In the genomic region with DNA sequence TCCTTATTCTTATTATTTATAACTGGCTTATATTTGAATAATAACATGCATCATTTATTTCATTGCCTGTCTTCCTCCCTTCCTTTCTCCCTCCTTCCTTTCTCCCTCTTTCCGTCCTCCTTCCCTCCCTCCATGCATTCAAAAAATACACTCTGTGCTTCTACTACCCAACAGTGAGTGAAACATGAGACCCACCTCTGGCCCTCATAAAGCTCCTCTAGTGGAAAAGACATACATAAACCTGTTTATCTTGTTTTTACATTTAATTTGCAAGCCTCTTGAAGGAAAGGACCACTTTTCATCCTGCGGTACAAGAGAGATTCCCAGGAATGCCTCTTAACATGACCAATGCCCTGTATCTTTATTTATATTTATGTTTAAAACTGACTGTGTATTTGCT, we compare ENCODE assay signal across 17 cellular contexts. TPM values are rescaled to one million over a fixed set of nuclear protein-coding genes. Genes with fewer than 3 reads are reported as not detected.
"Had no signal": no experiment of that assay in that cellular context is flagged by ENCODE, and none has a peak within 500 bp of the region (broad histone marks: within the 10 kb centered on the region; RNA-seq: fewer than 3 reads in every experiment).

No MANE protein-coding gene starts in this region.

- H3K27me3 Mint-ChIP-seq: activated naive CD8-positive, alpha-beta T cell; memory B cell; stimulated activated naive CD8-positive, alpha-beta T cell treated with anti-CD3 and anti-CD28 coated beads, Interleukin-15, amount 100 ng/mL, for 72 hours had no signal

- H3K4me3 Mint-ChIP-seq: activated CD8-positive, alpha-beta T cell treated with anti-CD3 and anti-CD28 coated beads for 36 hours; activated naive CD8-positive, alpha-beta T cell; memory B cell; naive thymus-derived CD4-positive, alpha-beta T cell; stimulated activated naive CD8-positive, alpha-beta T cell treated with anti-CD3 and anti-CD28 coated beads, Interleukin-15, amount 100 ng/mL, for 72 hours; type B pancreatic cell had no signal

- DNase-seq: activated CD4-positive, alpha-beta T cell treated with anti-CD3 and anti-CD28 coated beads for 4 hours; activated CD8-positive, alpha-beta memory T cell treated with anti-CD3 and anti-CD28 coated beads, Interleukin-2, amount 50 U/mL, for 4 hours; activated CD8-positive, alpha-beta T cell treated with anti-CD3 and anti-CD28 coated beads for 36 hours; activated gamma-delta T cell treated with Interleukin-2 at 50 U/mL for 16 hours; activated T-cell treated with anti-CD3 and anti-CD28 coated beads, Interleukin-2, amount 50 U/mL, for 48 hours; amniotic stem cell; left ventricle myocardium superior; mucosa of descending colon; naive thymus-derived CD4-positive, alpha-beta T cell; pancreas; stimulated activated CD4-positive, alpha-beta T cell treated with anti-CD3 and anti-CD28 coated beads, Interleukin-1b, Interleukin-23, amount 100 ng/mL, for 48 hours; stimulated activated naive CD8-positive, alpha-beta T cell treated with anti-CD3 and anti-CD28 coated beads, Interleukin-15, amount 100 ng/mL, for 72 hours had no signal

- H3K9me3 Mint-ChIP-seq: activated CD8-positive, alpha-beta T cell treated with anti-CD3 and anti-CD28 coated beads for 36 hours; stimulated activated naive CD8-positive, alpha-beta T cell treated with anti-CD3 and anti-CD28 coated beads, Interleukin-15, amount 100 ng/mL, for 72 hours had no signal

- H3K4me1 Mint-ChIP-seq: stimulated activated naive CD8-positive, alpha-beta T cell treated with anti-CD3 and anti-CD28 coated beads, Interleukin-15, amount 100 ng/mL, for 72 hours had no signal

- H3K36me3 Mint-ChIP-seq: activated naive CD8-positive, alpha-beta T cell; memory B cell; type B pancreatic cell had no signal

- H3K9me3 ChIP-seq: mucosa of descending colon, pancreas had no signal

- H3K27me3 ChIP-seq: hepatocyte, pancreas had no signal

- H3K4me3 ChIP-seq: hepatocyte, mucosa of descending colon, pancreas had no signal

- H3K27ac ChIP-seq: hepatocyte, pancreas had no signal

- H3K36me3 ChIP-seq: pancreas had no signal

- H3K4me1 ChIP-seq: pancreas had no signal

- H3K27ac Mint-ChIP-seq: activated CD8-positive, alpha-beta T cell treated with anti-CD3 and anti-CD28 coated beads for 36 hours; activated naive CD8-positive, alpha-beta T cell; memory B cell; stimulated activated naive CD8-positive, alpha-beta T cell treated with anti-CD3 and anti-CD28 coated beads, Interleukin-15, amount 100 ng/mL, for 72 hours; type B pancreatic cell had no signal

RNA-seq across cellular contexts. Expression of a gene that starts 21.8 kb away (rescaled TPM):
- total RNA-seq: kidney epithelial cell had no signal
